Comparison of ENCODE assay signal across 36 cellular contexts in genomic region chr3:51930439-51930838, GRCh38. TPM values are rescaled to one million over a fixed set of nuclear protein-coding genes. Genes with fewer than 3 reads are reported as not detected.
"Had no signal": no experiment of that assay in that cellular context is flagged by ENCODE, and none has a peak within 500 bp of the region (broad histone marks: within the 10 kb centered on the region; RNA-seq: fewer than 3 reads in every experiment).

No MANE protein-coding gene starts in this region.

- DNase-seq: activated B cell treated with CpG ODN at 0.5 μM for 24 hours; activated CD4-positive, alpha-beta T cell treated with anti-CD3 and anti-CD28 coated beads for 48 hours; activated CD4-positive, alpha-beta T cell treated with anti-CD3 and anti-CD28 coated beads, Interleukin-2, amount 50 U/mL, for 1 hour; activated CD4-positive, alpha-beta T cell treated with anti-CD3 and anti-CD28 coated beads, Interleukin-2, amount 50 U/mL, for 48 hours; activated CD8-positive, alpha-beta T cell treated with anti-CD3 and anti-CD28 coated beads for 36 hours; activated gamma-delta T cell; activated naive CD4-positive, alpha-beta T cell; activated naive CD4-positive, alpha-beta T cell treated with anti-CD3 and anti-CD28 coated beads, Interleukin-2, amount 10 ng/mL, durations not matched to agents 7 days and 5 days; activated naive CD8-positive, alpha-beta T cell treated with anti-CD3 and anti-CD28 coated beads, Interleukin-2, amount 10 ng/mL, durations not matched to agents 7 days and 5 days; activated T-cell treated with anti-CD3 and anti-CD28 coated beads, Interleukin-2, amount 50 U/mL, for 1 hour; activated T-cell treated with anti-CD3 and anti-CD28 coated beads, Interleukin-2, amount 50 U/mL, for 72 hours; amniotic stem cell; anterior cingulate cortex; brain microvascular endothelial cell; caudate nucleus; cortex of kidney; dermis blood vessel endothelial cell; effector CD4-positive, alpha-beta T cell; effector memory CD8-positive, alpha-beta T cell; erythroblast; foreskin keratinocyte; gastrocnemius medialis; glutamatergic neuron; T-helper 1 cell; T-helper 17 cell; T1000; WERI-Rb-1 had no signal

- H3K4me1 ChIP-seq: esophagus muscularis mucosa, foreskin keratinocyte had no signal

- H3K27me3 ChIP-seq: brain microvascular endothelial cell, esophagus muscularis mucosa, foreskin keratinocyte, gastrocnemius medialis had no signal

- H3K27ac Mint-ChIP-seq: activated B cell treated with CpG ODN at 0.5 μM for 24 hours; activated CD8-positive, alpha-beta T cell treated with anti-CD3 and anti-CD28 coated beads for 36 hours; activated naive CD4-positive, alpha-beta T cell treated with anti-CD3 and anti-CD28 coated beads, Interleukin-2, amount 10 ng/mL, durations not matched to agents 7 days and 5 days; activated naive CD4-positive, alpha-beta T cell treated with anti-CD3 and anti-CD28 coated beads, Interleukin-2, amount 50 U/mL, for 72 hours; activated naive CD8-positive, alpha-beta T cell treated with anti-CD3 and anti-CD28 coated beads, Interleukin-2, amount 10 ng/mL, durations not matched to agents 7 days and 5 days; activated T-cell treated with anti-CD3 and anti-CD28 coated beads, Interleukin-2, amount 50 U/mL, for 72 hours; effector memory CD8-positive, alpha-beta T cell; T-helper 17 cell; T-helper 2 cell treated with Interferon-gamma antibody and Interleukin-4, amounts not matched to agents 5 μg/mL and 100 μg/mL, for 36 hours had no signal

- H3K4me3 Mint-ChIP-seq: activated B cell treated with CpG ODN at 0.5 μM for 24 hours; activated CD8-positive, alpha-beta T cell treated with anti-CD3 and anti-CD28 coated beads for 36 hours; activated naive CD4-positive, alpha-beta T cell treated with anti-CD3 and anti-CD28 coated beads, Interleukin-2, amount 10 ng/mL, durations not matched to agents 7 days and 5 days; activated naive CD8-positive, alpha-beta T cell treated with anti-CD3 and anti-CD28 coated beads, Interleukin-2, amount 10 ng/mL, durations not matched to agents 7 days and 5 days; activated T-cell treated with anti-CD3 and anti-CD28 coated beads, Interleukin-2, amount 50 U/mL, for 72 hours; effector memory CD8-positive, alpha-beta T cell; T-helper 17 cell; T-helper 2 cell treated with Interferon-gamma antibody and Interleukin-4, amounts not matched to agents 5 μg/mL and 100 μg/mL, for 36 hours had no signal

- H3K9me3 Mint-ChIP-seq: activated B cell treated with CpG ODN at 0.5 μM for 24 hours; activated CD8-positive, alpha-beta T cell treated with anti-CD3 and anti-CD28 coated beads for 36 hours; activated naive CD4-positive, alpha-beta T cell treated with anti-CD3 and anti-CD28 coated beads, Interleukin-2, amount 10 ng/mL, durations not matched to agents 7 days and 5 days; activated naive CD4-positive, alpha-beta T cell treated with anti-CD3 and anti-CD28 coated beads, Interleukin-2, amount 50 U/mL, for 72 hours; activated naive CD8-positive, alpha-beta T cell treated with anti-CD3 and anti-CD28 coated beads, Interleukin-2, amount 10 ng/mL, durations not matched to agents 7 days and 5 days; activated T-cell treated with anti-CD3 and anti-CD28 coated beads, Interleukin-2, amount 50 U/mL, for 72 hours; effector memory CD8-positive, alpha-beta T cell; T-helper 2 cell treated with Interferon-gamma antibody and Interleukin-4, amounts not matched to agents 5 μg/mL and 100 μg/mL, for 36 hours had no signal

- H3K4me3 ChIP-seq: esophagus muscularis mucosa, gastrocnemius medialis had no signal

- ATAC-seq: activated CD4-positive, CD25-positive, alpha-beta regulatory T cell treated with anti-CD3 and anti-CD28 coated beads, Interleukin-2, amount 50 U/mL, for 24 hours; activated CD8-positive, alpha-beta T cell treated with anti-CD3 and anti-CD28 coated beads for 36 hours; activated naive CD4-positive, alpha-beta T cell treated with anti-CD3 and anti-CD28 coated beads, Interleukin-2, amount 50 U/mL, for 72 hours; activated T-cell treated with anti-CD3 and anti-CD28 coated beads, Interleukin-2, amount 50 U/mL, for 72 hours; effector memory CD8-positive, alpha-beta T cell; foreskin keratinocyte; gastrocnemius medialis; T-helper 17 cell had no signal

- H3K27me3 Mint-ChIP-seq: activated B cell treated with CpG ODN at 0.5 μM for 24 hours; activated CD8-positive, alpha-beta T cell treated with anti-CD3 and anti-CD28 coated beads for 36 hours; activated naive CD4-positive, alpha-beta T cell treated with anti-CD3 and anti-CD28 coated beads, Interleukin-2, amount 10 ng/mL, durations not matched to agents 7 days and 5 days; activated naive CD8-positive, alpha-beta T cell treated with anti-CD3 and anti-CD28 coated beads, Interleukin-2, amount 10 ng/mL, durations not matched to agents 7 days and 5 days; effector memory CD8-positive, alpha-beta T cell; T-helper 17 cell had no signal

- H3K27ac ChIP-seq: brain microvascular endothelial cell, esophagus muscularis mucosa, foreskin keratinocyte, gastrocnemius medialis, WERI-Rb-1 had no signal

- H3K4me1 Mint-ChIP-seq: activated B cell treated with CpG ODN at 0.5 μM for 24 hours; activated naive CD4-positive, alpha-beta T cell treated with anti-CD3 and anti-CD28 coated beads, Interleukin-2, amount 10 ng/mL, durations not matched to agents 7 days and 5 days; activated naive CD8-positive, alpha-beta T cell treated with anti-CD3 and anti-CD28 coated beads, Interleukin-2, amount 10 ng/mL, durations not matched to agents 7 days and 5 days; T-helper 17 cell had no signal

- H3K9me3 ChIP-seq: esophagus muscularis mucosa, gastrocnemius medialis had no signal

RNA-seq across cellular contexts. Expression of gene GPR62, which starts 24.7 kb away (rescaled TPM):
- total RNA-seq: activated B cell treated with CpG ODN at 0.5 μM for 24 hours; activated CD8-positive, alpha-beta memory T cell treated with anti-CD3 and anti-CD28 coated beads for 36 hours; activated CD8-positive, alpha-beta T cell treated with anti-CD3 and anti-CD28 coated beads for 36 hours; activated naive CD4-positive, alpha-beta T cell treated with anti-CD3 and anti-CD28 coated beads, Interleukin-2, amount 50 U/mL, for 72 hours; activated naive CD8-positive, alpha-beta T cell treated with anti-CD3 and anti-CD28 coated beads, Interleukin-2, amount 10 ng/mL, durations not matched to agents 7 days and 5 days; astrocyte; bronchial epithelial cell; chondrocyte; dermis blood vessel endothelial cell; foreskin keratinocyte; T-helper 17 cell had no signal
- polyA plus RNA-seq: foreskin keratinocyte had no signal

RNA-seq across cellular contexts. Expression of gene IQCF1, which starts 27.3 kb away (rescaled TPM):
- total RNA-seq: activated B cell treated with CpG ODN at 0.5 μM for 24 hours; activated CD8-positive, alpha-beta memory T cell treated with anti-CD3 and anti-CD28 coated beads for 36 hours; activated CD8-positive, alpha-beta T cell treated with anti-CD3 and anti-CD28 coated beads for 36 hours; activated naive CD4-positive, alpha-beta T cell treated with anti-CD3 and anti-CD28 coated beads, Interleukin-2, amount 50 U/mL, for 72 hours; activated naive CD8-positive, alpha-beta T cell treated with anti-CD3 and anti-CD28 coated beads, Interleukin-2, amount 10 ng/mL, durations not matched to agents 7 days and 5 days; activated T-cell treated with anti-CD3 and anti-CD28 coated beads, Interleukin-2, amount 50 U/mL, for 72 hours; astrocyte; bronchial epithelial cell; chondrocyte; dermis blood vessel endothelial cell; esophagus muscularis mucosa; foreskin keratinocyte; gastrocnemius medialis; T-helper 17 cell had no signal
- polyA plus RNA-seq: adipose tissue, foreskin keratinocyte had no signal
